ENCODE assay signal across 8 cellular contexts in genomic region chr4:124712417-124713212, GRCh38. TPM values are rescaled to one million over a fixed set of nuclear protein-coding genes. Genes with fewer than 3 reads are reported as not detected.
A peak's percentile ranks its signal among the peaks of the same experiment; 100 is the strongest.
DNase-seq lines count a peak whose midpoint lies in the region; ATAC-seq and TF ChIP-seq lines count a peak whose summit lies in the region.

A gene with protein sequence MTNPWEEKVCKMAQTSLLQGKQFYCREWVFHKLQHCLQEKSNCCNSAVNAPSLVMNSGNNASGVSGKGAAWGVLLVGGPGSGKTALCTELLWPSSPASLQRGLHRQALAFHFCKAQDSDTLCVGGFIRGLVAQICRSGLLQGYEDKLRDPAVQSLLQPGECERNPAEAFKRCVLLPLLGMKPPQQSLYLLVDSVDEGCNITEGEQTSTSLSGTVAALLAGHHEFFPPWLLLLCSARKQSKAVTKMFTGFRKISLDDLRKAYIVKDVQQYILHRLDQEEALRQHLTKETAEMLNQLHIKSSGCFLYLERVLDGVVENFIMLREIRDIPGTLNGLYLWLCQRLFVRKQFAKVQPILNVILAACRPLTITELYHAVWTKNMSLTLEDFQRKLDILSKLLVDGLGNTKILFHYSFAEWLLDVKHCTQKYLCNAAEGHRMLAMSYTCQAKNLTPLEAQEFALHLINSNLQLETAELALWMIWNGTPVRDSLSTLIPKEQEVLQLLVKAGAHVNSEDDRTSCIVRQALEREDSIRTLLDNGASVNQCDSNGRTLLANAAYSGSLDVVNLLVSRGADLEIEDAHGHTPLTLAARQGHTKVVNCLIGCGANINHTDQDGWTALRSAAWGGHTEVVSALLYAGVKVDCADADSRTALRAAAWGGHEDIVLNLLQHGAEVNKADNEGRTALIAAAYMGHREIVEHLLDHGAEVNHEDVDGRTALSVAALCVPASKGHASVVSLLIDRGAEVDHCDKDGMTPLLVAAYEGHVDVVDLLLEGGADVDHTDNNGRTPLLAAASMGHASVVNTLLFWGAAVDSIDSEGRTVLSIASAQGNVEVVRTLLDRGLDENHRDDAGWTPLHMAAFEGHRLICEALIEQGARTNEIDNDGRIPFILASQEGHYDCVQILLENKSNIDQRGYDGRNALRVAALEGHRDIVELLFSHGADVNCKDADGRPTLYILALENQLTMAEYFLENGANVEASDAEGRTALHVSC (N-terminal part only) (minus strand): TSS chr4:124712732. CDS start chr4:124710511, 2,221 bp downstream.

- H3K27ac Mint-ChIP-seq in CD8-positive, alpha-beta T cell, result peak within 1 kb of the TSS; percentile 75
- H3K27ac Mint-ChIP-seq in endodermal cell, result peak within 1 kb of the TSS; percentile 100

- intact Hi-C loops in CD8-positive, alpha-beta T cell (cut with DNase I, micrococcal nuclease), result loop anchor here in 1 of 2 experiments (2.0 kb wide), 1 partner anchor 1980 kb away; the partner anchor contains the start of gene BBS12

- 0% methylated on average over 6 to 82 of the region's 83 CpGs for WGBS in endodermal cell (ENCODE audit: insufficient coverage in 1 of 2, insufficient read length in 1 of 2), 2 experiments
- WGBS in mesendoderm (ENCODE audit: extremely low coverage, insufficient coverage, low lambda C conversion rate), result no CpG with 5 or more reads among the region's 83 CpGs

- peaks cover 31% of the 10 kb centered on the region for H3K79me2 ChIP-seq in mesendoderm (ENCODE audit: control insufficient read depth, insufficient read depth, low read length)

- peak; percentile 14 to 76 (median 46) for DNase-seq in CD8-positive, alpha-beta T cell
- DNase-seq in NCI-H82 (lab: John Stamatoyannopoulos, UW), result peak; percentile 95
- peak in 2 of 3 experiments; percentile 31 to 47 for DNase-seq in activated CD8-positive, alpha-beta memory T cell treated with anti-CD3 and anti-CD28 coated beads for 48 hours (ENCODE audit: low read depth in 2 of 3, low spot score in 2 of 3)
- DNase-seq in endodermal cell, result peak; percentile 96
- peak; percentile 98 for DNase-seq in mesendoderm
- DNase-seq in stimulated activated CD8-positive, alpha-beta memory T cell treated with anti-CD3 and anti-CD28 coated beads, Interleukin-12 subunit alpha, Interleukin-12 subunit beta, amount 100 ng/mL, for 24 hours (ENCODE audit: extremely low read depth), result peak; percentile 15

- no peaks in the 10 kb centered on the region for H3K9me3 ChIP-seq in CD8-positive, alpha-beta T cell (ENCODE audit: low read length)
- no peaks in the 10 kb centered on the region for H3K9me3 ChIP-seq in endodermal cell (ENCODE audit: control insufficient read depth, low read length)

- no peaks in the 10 kb centered on the region for H3K36me3 ChIP-seq in CD8-positive, alpha-beta T cell (ENCODE audit: insufficient read depth, low read length)
- peaks cover 16% of the 10 kb centered on the region for H3K36me3 ChIP-seq in endodermal cell (ENCODE audit: control insufficient read depth, insufficient read depth, low read length)
- H3K36me3 ChIP-seq in mesendoderm (ENCODE audit: control insufficient read depth, insufficient read depth, low read length), result no peaks in the 10 kb centered on the region

- H4K8ac ChIP-seq in mesendoderm (ENCODE audit: low read depth, low read length), result no peak within 1 kb of the TSS

- peak within 1 kb of the TSS; percentile 76 for H3K4ac ChIP-seq in mesendoderm (ENCODE audit: low read depth, low read length)

- no peaks in the 10 kb centered on the region for H3K9me3 Mint-ChIP-seq in CD8-positive, alpha-beta T cell
- no peaks in the 10 kb centered on the region for H3K9me3 Mint-ChIP-seq in endodermal cell

- TF ChIP-seq CTCF in CD8-positive, alpha-beta T cell (IDR thresholded peaks at IDR 0.05), result no peak
- TF ChIP-seq CTCF in endodermal cell (conservative IDR thresholded peaks at IDR 0.05), result no peak

- H2AK5ac ChIP-seq in mesendoderm (ENCODE audit: low read length), result no peak within 1 kb of the TSS

- H3K4me3 ChIP-seq in CD8-positive, alpha-beta T cell (ENCODE audit: low read depth, low read length), result peak within 1 kb of the TSS; percentile 72
- peak within 1 kb of the TSS; percentile 92 for H3K4me3 ChIP-seq in endodermal cell (ENCODE audit: low read length)
- H3K4me3 ChIP-seq in mesendoderm (ENCODE audit: low read length), result peak within 1 kb of the TSS; percentile 68

- H3K36me3 Mint-ChIP-seq in CD8-positive, alpha-beta T cell, result peaks cover 3% of the 10 kb centered on the region
- peaks cover 10% of the 10 kb centered on the region for H3K36me3 Mint-ChIP-seq in endodermal cell (ENCODE audit: low read depth)

- H3K27me3 ChIP-seq in CD8-positive, alpha-beta T cell (ENCODE audit: insufficient read depth, low read length), result no peaks in the 10 kb centered on the region
- H3K27me3 ChIP-seq in endodermal cell (ENCODE audit: control insufficient read depth, insufficient read depth, low read length, poor library complexity, severe bottlenecking), result no peaks in the 10 kb centered on the region
- H3K27me3 ChIP-seq in mesendoderm (ENCODE audit: insufficient read depth, low read length, poor library complexity), result no peaks in the 10 kb centered on the region

- peaks cover 9% of the 10 kb centered on the region for H3K4me1 ChIP-seq in CD8-positive, alpha-beta T cell (ENCODE audit: insufficient read depth, low read length)
- H3K4me1 ChIP-seq in endodermal cell (ENCODE audit: control insufficient read depth, insufficient read depth, low read length) (no peaks in the 10 kb centered on the region), mesendoderm (ENCODE audit: control insufficient read depth, low read depth, low read length) (peaks cover 4% of the 10 kb centered on the region)

- H3K9ac ChIP-seq in endodermal cell (ENCODE audit: extremely low read depth, low read length, poor library complexity, severe bottlenecking) (peak within 1 kb of the TSS; percentile 86), mesendoderm (ENCODE audit: low read length) (peak within 1 kb of the TSS; percentile 93)

- peak; percentile 81 for ATAC-seq in CD8-positive, alpha-beta T cell
- peak; percentile 80 for ATAC-seq in GM19455 (IDR thresholded peaks at IDR 0.05; ENCODE audit: unreplicated experiment)
- peak; percentile 43 for ATAC-seq in HG03575 (IDR thresholded peaks at IDR 0.05; ENCODE audit: extremely low read depth, insufficient number of reproducible peaks, low FRiP score, unreplicated experiment)

- H3K27ac ChIP-seq in CD8-positive, alpha-beta T cell (ENCODE audit: low read depth, low read length), result no peak within 1 kb of the TSS
- H3K27ac ChIP-seq in endodermal cell (ENCODE audit: low read depth, low read length) (peak within 1 kb of the TSS; percentile 97), mesendoderm (ENCODE audit: low read depth, low read length) (peak within 1 kb of the TSS; percentile 99)

- H3K18ac ChIP-seq in mesendoderm (ENCODE audit: low read length), result peak within 1 kb of the TSS; percentile 94

- H2BK5ac ChIP-seq in mesendoderm (ENCODE audit: low read length), result peak within 1 kb of the TSS; percentile 66

- POLR2A ChIA-PET in CD8-positive, alpha-beta T cell (lab: Charles Lee), result no interaction called here

- peak within 1 kb of the TSS; percentile 83 for H3K4me3 Mint-ChIP-seq in CD8-positive, alpha-beta T cell
- H3K4me3 Mint-ChIP-seq in endodermal cell, result no peak within 1 kb of the TSS

- peak within 1 kb of the TSS; percentile 71 for H3K4me2 ChIP-seq in mesendoderm (ENCODE audit: low read length)

- no peak within 1 kb of the TSS for H2BK120ac ChIP-seq in mesendoderm (ENCODE audit: low read depth, low read length)

- peak within 1 kb of the TSS; percentile 75 for H4K5ac ChIP-seq in mesendoderm (ENCODE audit: low read length)

- CTCF ChIA-PET in CD8-positive, alpha-beta T cell (lab: Charles Lee), result interaction anchor here (0.9 kb wide), 1 partner anchor 12 kb away, joined by 3 read pairs; no protein-coding TSS in a partner anchor

- no peak within 1 kb of the TSS for H3K23ac ChIP-seq in mesendoderm (ENCODE audit: low read length)

- H2BK15ac ChIP-seq in mesendoderm (replicated peaks; ENCODE audit: low read depth), result peak within 1 kb of the TSS; percentile 65

- H3K56ac ChIP-seq in mesendoderm (ENCODE audit: low read length), result peak within 1 kb of the TSS; percentile 94

- peaks cover 7% of the 10 kb centered on the region for H3K4me1 Mint-ChIP-seq in CD8-positive, alpha-beta T cell (ENCODE audit: low read depth)
- peaks cover 20% of the 10 kb centered on the region for H3K4me1 Mint-ChIP-seq in endodermal cell

- no peaks in the 10 kb centered on the region for H3K27me3 Mint-ChIP-seq in CD8-positive, alpha-beta T cell (ENCODE audit: low read depth)
- no peaks in the 10 kb centered on the region for H3K27me3 Mint-ChIP-seq in endodermal cell (ENCODE audit: insufficient read depth)

- no peaks in the 10 kb centered on the region for H3K79me1 ChIP-seq in mesendoderm (ENCODE audit: low read length)

RNA-seq across cellular contexts. Expression of the gene that starts here (rescaled TPM):
- under 1 TPM; 0.11 to 0.22 TPM for total RNA-seq in CD8-positive, alpha-beta T cell
- total RNA-seq in endodermal cell, result 10 to 100 TPM; 21.1 to 23.1 TPM
- polyA plus RNA-seq in endodermal cell (2013, experiment 1 of 2), result 28.6 TPM
- polyA plus RNA-seq in endodermal cell (2013, experiment 2 of 2), result 31.0 TPM
- polyA plus RNA-seq in mesendoderm (2013, experiment 1 of 2), result 7.2 TPM
- 7.2 TPM for polyA plus RNA-seq in mesendoderm (2013, experiment 2 of 2)

Comparison
In these comparisons a context has a peak if more than half of its experiments do, and no peak if none do; other contexts are left out.
1. RNA of the gene that starts here (total RNA-seq): 21.1 to 23.1 TPM in endodermal cell; 0.11 to 0.22 TPM in CD8-positive, alpha-beta T cell; every median in the first group is over 10 times any median in the second.
2. Peak in DNase-seq, ATAC-seq and H3K4me3 ChIP-seq in CD8-positive, alpha-beta T cell; RNA of the gene not detected or under 1 TPM.
3. DNase-seq: peak in every context shown above with its lines; median percentile 98 in mesendoderm; 96 in endodermal cell; 95 in NCI-H82; 46 in CD8-positive, alpha-beta T cell; 39 in activated CD8-positive, alpha-beta memory T cell treated with anti-CD3 and anti-CD28 coated beads for 48 hours; 15 in stimulated activated CD8-positive, alpha-beta memory T cell treated with anti-CD3 and anti-CD28 coated beads, Interleukin-12 subunit alpha, Interleukin-12 subunit beta, amount 100 ng/mL, for 24 hours.
4. Peak in every context shown above with its lines, with median percentiles within 50 percentile points of each other: ATAC-seq and H3K4me3 ChIP-seq.